In the genomic region with DNA sequence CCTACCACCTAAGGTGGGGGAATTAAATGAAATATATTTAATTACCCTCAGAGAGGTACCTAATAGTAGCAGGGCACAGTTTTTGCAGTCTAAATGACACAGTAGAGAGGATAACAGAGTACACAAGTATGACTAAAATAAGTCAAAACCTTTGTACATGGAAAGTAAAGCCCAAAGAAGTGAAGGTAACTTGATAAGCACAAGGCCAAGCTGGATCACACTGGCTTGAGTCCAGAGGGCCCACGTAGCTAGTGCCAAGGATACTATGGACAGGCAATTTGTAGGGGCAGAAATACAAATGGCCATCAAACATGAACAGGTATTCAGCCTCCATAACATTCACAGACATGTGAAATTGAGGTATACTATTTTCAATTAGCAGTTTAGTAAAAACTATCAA, we compare ENCODE assay signal across 19 cellular contexts. TPM values are rescaled to one million over a fixed set of nuclear protein-coding genes. Genes with fewer than 3 reads are reported as not detected.
DNase-seq lines count a peak whose midpoint lies in the region; ATAC-seq, FAIRE-seq and TF ChIP-seq lines count a peak whose summit lies in the region.
"Had no signal": no experiment of that assay in that cellular context is flagged by ENCODE, and none has a peak within 500 bp of the region (broad histone marks: within the 10 kb centered on the region; RNA-seq: fewer than 3 reads in every experiment).

No MANE protein-coding gene starts in this region.

- TF ChIP-seq CTCF in liver (IDR thresholded peaks at IDR 0.05; ENCODE audit: low read depth, low read length, missing input control), result no peak
- no peak for TF ChIP-seq CTCF in HepG2 (CRISPR knock-in tag; IDR thresholded peaks at IDR 0.05)
- TF ChIP-seq CTCF in body of pancreas (IDR thresholded peaks at IDR 0.05), result no peak
- no peak for TF ChIP-seq CTCF in right lobe of liver (IDR thresholded peaks at IDR 0.05)
- no peak for TF ChIP-seq CTCF in H9 (conservative IDR thresholded peaks at IDR 0.05)
- TF ChIP-seq CTCF in upper lobe of left lung (IDR thresholded peaks at IDR 0.05), result no peak

- H2AFZ ChIP-seq in HepG2 (ENCODE audit: low read length) (no peak overlapping the region), H9 (ENCODE audit: low read length) (no peak overlapping the region)
- H2AFZ ChIP-seq: GM23248 had no signal

- POLR2A ChIA-PET in HepG2 (lab: Yijun Ruan, JAX), result interaction anchor here (1.6 kb wide), 1 partner anchor 22 kb away, joined by 3 read pairs; no protein-coding TSS in a partner anchor

- H3K4me3 Mint-ChIP-seq in H9, result no peak overlapping the region
- H3K4me3 Mint-ChIP-seq: CD4-positive, alpha-beta memory T cell had no signal

- H3T11ph ChIP-seq in H9 (ENCODE audit: low read length), result no peak overlapping the region

- H3K56ac ChIP-seq in H9 (ENCODE audit: insufficient read length, low read depth, low read length), result no peak overlapping the region

- H3K27ac Mint-ChIP-seq in H9, result no peak overlapping the region
- H3K27ac Mint-ChIP-seq: CD4-positive, alpha-beta memory T cell had no signal

- H3K9me3 ChIP-seq in liver (ENCODE audit: control insufficient read depth in 4 of 4, low read length in 3 of 4) (no peaks in the 10 kb centered on the region), HepG2 (ENCODE audit: low read length) (no peaks in the 10 kb centered on the region), body of pancreas (no peaks in the 10 kb centered on the region), right lobe of liver (no peaks in the 10 kb centered on the region), H9 (ENCODE audit: control insufficient read depth, low read depth, low read length) (no peaks in the 10 kb centered on the region), upper lobe of left lung (no peaks in the 10 kb centered on the region)

- H3K9ac ChIP-seq in liver (ENCODE audit: low read depth in 1 of 2, low read length in 2 of 2) (no peak overlapping the region), HepG2 (ENCODE audit: insufficient read depth, low read depth, low read length) (no peak overlapping the region), H9 (ENCODE audit: extremely low read depth, insufficient read length, low read length) (no peak overlapping the region)
- H3K9ac ChIP-seq: GM23248 had no signal

- no peak overlapping the region for H2BK5ac ChIP-seq in H9 (ENCODE audit: insufficient read length, low read length)

- no peak overlapping the region for H3K23ac ChIP-seq in H9 (ENCODE audit: insufficient read length, low read depth, low read length)

- TF ChIP-seq RAD21 in liver (IDR thresholded peaks at IDR 0.05) (no peak), HepG2 (CRISPR knock-in tag; IDR thresholded peaks at IDR 0.05) (no peak)

- H3K4me2 ChIP-seq in HepG2 (ENCODE audit: low read depth, low read length) (no peak overlapping the region), H9 (ENCODE audit: insufficient read depth, insufficient read length, low read length) (no peak overlapping the region)

- no peak overlapping the region for H2BK12ac ChIP-seq in H9 (ENCODE audit: insufficient read length, low read depth, low read length)

- no peak overlapping the region for H4K91ac ChIP-seq in H9 (ENCODE audit: insufficient read length, low read depth, low read length)

- 18% methylated on average over 1 of the region's 1 CpG for WGBS in liver
- 84% methylated on average over 1 of the region's 1 CpG for WGBS in HepG2 (ENCODE audit: low lambda C conversion rate)
- 11 to 15% methylated on average over 1 of the region's 1 CpG for WGBS in body of pancreas, 2 donors
- WGBS in right lobe of liver (ENCODE audit: insufficient coverage, low coverage, low lambda C conversion rate, missing lambda C conversion rate), result no CpG with 5 or more reads among the region's 1 CpG
- no CpG with 5 or more reads among the region's 1 CpG for WGBS in H9 (ENCODE audit: extremely low coverage, insufficient read length, low lambda C conversion rate)
- 95 to 100% methylated on average over 1 of the region's 1 CpG for WGBS in upper lobe of left lung, 2 donors

- H2BK15ac ChIP-seq in H9 (ENCODE audit: low read depth, low read length), result no peak overlapping the region

- H2BK120ac ChIP-seq in H9 (ENCODE audit: low read depth, low read length, poor library complexity, severe bottlenecking), result no peak overlapping the region

- no peak overlapping the region for H3K27ac ChIP-seq in liver (ENCODE audit: low read depth in 1 of 2, low read length in 2 of 2)
- no peak overlapping the region for H3K27ac ChIP-seq in HepG2 (ENCODE audit: extremely low read length, insufficient read depth, low read length)
- peak overlapping the region in 3 of 4 donors; percentile 5 to 59 (median 36) for H3K27ac ChIP-seq in body of pancreas
- H3K27ac ChIP-seq in right lobe of liver, result peak overlapping the region in 2 of 3 donors; percentile 19 to 63
- H3K27ac ChIP-seq in H9 (ENCODE audit: insufficient read length, low read depth, low read length), result no peak overlapping the region
- H3K27ac ChIP-seq in upper lobe of left lung, result no peak overlapping the region
- H3K27ac ChIP-seq: GM23248 had no signal

- H4K5ac ChIP-seq in H9 (ENCODE audit: insufficient read length, low read depth, low read length), result no peak overlapping the region

- peaks cover 0 to 4% (median 0%) of the 10 kb centered on the region in 3 experiments; a peak in 3 of 7 replicates for H3K36me3 Mint-ChIP-seq in H9 (ENCODE audit: insufficient read depth in 1 of 3, low read depth in 3 of 3)
- H3K36me3 Mint-ChIP-seq: CD4-positive, alpha-beta memory T cell had no signal

- no peaks in the 10 kb centered on the region for H3K79me1 ChIP-seq in H9 (ENCODE audit: insufficient read depth, low read depth, low read length, poor library complexity, severe bottlenecking)

- H3K27me3 ChIP-seq in liver (ENCODE audit: control insufficient read depth in 4 of 4, insufficient read depth in 4 of 4, low read length in 3 of 4) (no peaks in the 10 kb centered on the region), HepG2 (ENCODE audit: control insufficient read depth in 1 of 2, insufficient read depth in 2 of 2, low read length in 2 of 2) (no peaks in the 10 kb centered on the region; a peak in 1 of 5 replicates), body of pancreas (no peaks in the 10 kb centered on the region), right lobe of liver (no peaks in the 10 kb centered on the region), H9 (ENCODE audit: insufficient read depth, low read length) (no peaks in the 10 kb centered on the region), upper lobe of left lung (no peaks in the 10 kb centered on the region)

- H3K4me3 ChIP-seq in liver (ENCODE audit: low read depth in 1 of 3, low read length in 3 of 3) (no peak overlapping the region), HepG2 (replicated peaks in 1 of 3; ENCODE audit: insufficient read depth in 1 of 3, low read depth in 2 of 3, low read length in 3 of 3) (no peak overlapping the region), body of pancreas (no peak overlapping the region), right lobe of liver (no peak overlapping the region), upper lobe of left lung (no peak overlapping the region)
- H3K4me3 ChIP-seq: GM23248 had no signal

- CTCF ChIA-PET in HepG2 (lab: Yijun Ruan, JAX; ENCODE audit: low intra/inter-chr PET ratio, low total read pairs), result no interaction called here

- H3K14ac ChIP-seq in H9 (ENCODE audit: insufficient read depth, low read length), result no peak overlapping the region

- H3K4me1 Mint-ChIP-seq in H9, result peaks cover 21% of the 10 kb centered on the region in 2 experiments

- H3K9me3 Mint-ChIP-seq in H9, result no peaks in the 10 kb centered on the region
- H3K9me3 Mint-ChIP-seq: CD4-positive, alpha-beta memory T cell had no signal

- no TSS peak for BruUV-seq in HepG2 (replicated peaks; lab: Mats Ljungman, UMichigan)

- H4K20me1 ChIP-seq in HepG2 (ENCODE audit: insufficient read depth, low read length) (peaks cover 4% of the 10 kb centered on the region; the same call in 1 of the 2 replicates), H9 (ENCODE audit: control insufficient read depth, insufficient read depth, insufficient read length) (no peaks in the 10 kb centered on the region)

- FAIRE-seq in HepG2 (lab: Jason Lieb, UNC), result no peak
- FAIRE-seq: G401.6, GM12892, H1 had no signal

- intact Hi-C loops in HepG2 (cut with micrococcal nuclease; ENCODE audit: unreplicated experiment) (no loop called here), body of pancreas (cut with DNase I) (no loop called here), right lobe of liver (cut with DNase I) (no loop called here), posterior vena cava (cut with DNase I) (no loop called here)

- TF ChIP-seq POLR2A in HepG2 (IDR thresholded peaks at IDR 0.05; ENCODE audit: insufficient read depth in 1 of 2, low read depth in 2 of 2, low read length in 2 of 2) (no peak), body of pancreas (IDR thresholded peaks at IDR 0.05) (no peak), right lobe of liver (IDR thresholded peaks at IDR 0.05) (no peak), upper lobe of left lung (IDR thresholded peaks at IDR 0.05) (no peak)

- TF ChIP-seq EP300 in HepG2 (IDR thresholded peaks at IDR 0.05; ENCODE audit: low read depth in 2 of 2, low read length in 2 of 2) (no peak), HepG2 (CRISPR knock-in tag; IDR thresholded peaks at IDR 0.05; ENCODE audit: borderline replicate concordance) (no peak), upper lobe of left lung (IDR thresholded peaks at IDR 0.05) (no peak)

- H2AK5ac ChIP-seq in H9 (ENCODE audit: insufficient read length, low read length), result no peak overlapping the region

- H3K4ac ChIP-seq in H9 (ENCODE audit: low read depth, low read length), result no peak overlapping the region

- DNase-seq in HepG2 (ENCODE audit: low spot score), result no peak
- peak in 3 of 4 donors; percentile 38 to 66 (median 55) for DNase-seq in body of pancreas
- DNase-seq in right lobe of liver, result peak in 1 of 3 donors; percentile 69
- DNase-seq in posterior vena cava (ENCODE audit: low spot score), result peak; percentile 7
- DNase-seq in H9, result no peak
- DNase-seq in upper lobe of left lung, result no peak
- no peak for DNase-seq in effector CD8-positive, alpha-beta T cell (lab: John Stamatoyannopoulos, UW)
- DNase-seq: C1 segment of cervical spinal cord; Calu3; CD4-positive, alpha-beta memory T cell; COR-L47; DND-41; GM23248; H7 had no signal

- in situ Hi-C loops in HepG2 (cut with HindIII; ENCODE audit: extremely low pct_ligation_motif_present, low pct_unique_long_range_greater_than_20kb), result no loop called here

- H4K8ac ChIP-seq in H9 (replicated peaks; ENCODE audit: insufficient read length, low read depth, low read length), result no peak overlapping the region

- peaks cover 0 to 2% (median 0%) of the 10 kb centered on the region in 4 donors for H3K36me3 ChIP-seq in liver (ENCODE audit: control insufficient read depth in 4 of 4, insufficient read depth in 3 of 4, low read depth in 1 of 4, low read length in 3 of 4)
- H3K36me3 ChIP-seq in HepG2 (replicated peaks in 1 of 2; ENCODE audit: control insufficient read depth in 1 of 2, insufficient read depth in 2 of 2, low read length in 2 of 2), result no peaks in the 10 kb centered on the region
- no peaks in the 10 kb centered on the region for H3K36me3 ChIP-seq in body of pancreas (replicated peaks in 1 of 2; ENCODE audit: insufficient read depth in 1 of 2, low read depth in 2 of 2)
- H3K36me3 ChIP-seq in right lobe of liver, result no peaks in the 10 kb centered on the region
- H3K36me3 ChIP-seq in upper lobe of left lung, result no peaks in the 10 kb centered on the region

- H3K79me2 ChIP-seq in HepG2 (ENCODE audit: insufficient read depth, low read length), result peaks cover 70% of the 10 kb centered on the region
- H3K79me2 ChIP-seq in H9 (ENCODE audit: insufficient read depth, low read length), result peaks cover 2% of the 10 kb centered on the region; the same call in 1 of the 2 replicates

- no peaks in the 10 kb centered on the region for H3K23me2 ChIP-seq in H9 (ENCODE audit: insufficient read length, low read depth, low read length, poor library complexity, severe bottlenecking)

- no peak for ATAC-seq in HepG2
- no peak for ATAC-seq in body of pancreas
- ATAC-seq in right lobe of liver, result peak in 3 of 4 donors; percentile 13 to 20 (median 14)
- no peak for ATAC-seq in upper lobe of left lung (ENCODE audit: low FRiP score in 2 of 2)
- ATAC-seq: HCT116 had no signal

- no peak overlapping the region for H3K18ac ChIP-seq in H9 (ENCODE audit: insufficient read length, low read depth, low read length)

- H2BK20ac ChIP-seq in H9 (ENCODE audit: low read depth, low read length, poor library complexity, severe bottlenecking), result no peak overlapping the region

- peaks cover 6 to 42% (median 34%) of the 10 kb centered on the region in 4 donors for H3K4me1 ChIP-seq in liver (ENCODE audit: control insufficient read depth in 4 of 4, insufficient read depth in 4 of 4, low read length in 3 of 4)
- H3K4me1 ChIP-seq in HepG2 (ENCODE audit: insufficient read depth, low read length), result peaks cover 71% of the 10 kb centered on the region
- peaks cover 44% of the 10 kb centered on the region for H3K4me1 ChIP-seq in body of pancreas
- H3K4me1 ChIP-seq in right lobe of liver, result peaks cover 0 to 49% (median 15%) of the 10 kb centered on the region in 4 donors
- H3K4me1 ChIP-seq in H9 (ENCODE audit: insufficient read depth, low read length), result peaks cover 7% of the 10 kb centered on the region
- H3K4me1 ChIP-seq in upper lobe of left lung, result peaks cover 14 to 35% (median 27%) of the 10 kb centered on the region in 4 donors

- H3K27me3 Mint-ChIP-seq in H9 (ENCODE audit: low read depth), result no peaks in the 10 kb centered on the region
- H3K27me3 Mint-ChIP-seq: CD4-positive, alpha-beta memory T cell had no signal

RNA-seq across cellular contexts. Expression of gene MYO18A, which starts 7.6 kb away (rescaled TPM):
- 10 to 100 TPM; 38.2 to 81.6 TPM for total RNA-seq in liver
- polyA plus RNA-seq in liver, result 10 to 100 TPM; 26.3 to 36.4 TPM
- 21.2 and 24.8 TPM in 2 replicates for total RNA-seq in HepG2 (2016; rRNA removed; fragmentation: Illumina TruSeq; extraction: Trizol)
- total RNA-seq in HepG2 (2016; cell fraction: cytosol; rRNA removed; fragmentation: Illumina TruSeq; extraction: Trizol; ENCODE audit: low read depth), result 4.9 and 7.5 TPM in 2 replicates
- 16.3 and 25.6 TPM in 2 replicates for total RNA-seq in HepG2 (2016; cell fraction: insoluble cytoplasmic fraction; rRNA removed; fragmentation: Illumina TruSeq; extraction: Trizol)
- total RNA-seq in HepG2 (2016; cell fraction: membrane; rRNA removed; fragmentation: Illumina TruSeq; extraction: Trizol), result 5.8 and 6.0 TPM in 2 replicates
- 24.8 and 30.3 TPM in 2 replicates for total RNA-seq in HepG2 (2016; cell fraction: nucleus; rRNA removed; fragmentation: Illumina TruSeq; extraction: Trizol)
- polyA plus RNA-seq in HepG2 (2011; rRNA removed), result 16.8 and 23.2 TPM in 2 replicates
- polyA plus RNA-seq in HepG2 (2011; cell fraction: cytosol; rRNA removed), result 8.3 and 9.6 TPM in 2 replicates
- 155 and 159 TPM in 2 replicates for polyA plus RNA-seq in HepG2 (2011; cell fraction: nucleus; rRNA removed)
- polyA plus RNA-seq in HepG2 (2012), result 42.0 and 44.5 TPM in 2 replicates
- 0.96 and 1.4 TPM in 2 replicates for polyA plus RNA-seq in HepG2 (2016; cell fraction: cytosol; fragmentation: Illumina TruSeq; extraction: Trizol; ENCODE audit: low read depth)
- 16.0 and 20.4 TPM in 2 replicates for polyA plus RNA-seq in HepG2 (2016; cell fraction: insoluble cytoplasmic fraction; fragmentation: Illumina TruSeq; extraction: Trizol; ENCODE audit: low read depth)
- polyA plus RNA-seq in HepG2 (2016; cell fraction: membrane; fragmentation: Illumina TruSeq; extraction: Trizol; ENCODE audit: low read depth), result 2.4 and 3.0 TPM in 2 replicates
- polyA plus RNA-seq in HepG2 (2016; cell fraction: nucleus; fragmentation: Illumina TruSeq; extraction: Trizol; ENCODE audit: insufficient read depth, low read depth), result 72.8 and 77.7 TPM in 2 replicates
- polyA minus RNA-seq in HepG2 (2011; rRNA and poly(A)+ RNA removed; ENCODE audit: low replicate concordance), result 39.4 and 67.1 TPM in 2 replicates
- 13.7 and 17.4 TPM in 2 replicates for polyA minus RNA-seq in HepG2 (2011; cell fraction: cytosol; rRNA and poly(A)+ RNA removed)
- polyA minus RNA-seq in HepG2 (2011; cell fraction: nucleus; rRNA and poly(A)+ RNA removed), result 65.8 and 83.4 TPM in 2 replicates
- 10 to 100 TPM; 45.4 to 73.2 TPM for total RNA-seq in body of pancreas
- total RNA-seq in right lobe of liver, result 10 to 100 TPM; 50.1 to 98.2 (median 81.8) TPM
- 10 to 100 TPM; 76.3 to 87.9 TPM for total RNA-seq in posterior vena cava
- 20.8 and 21.6 TPM in 2 replicates for total RNA-seq in H9 (2021)
- total RNA-seq in upper lobe of left lung, result 100 to 1,000 TPM in 1 of 6 donors, 10 to 100 TPM in 5; 37.4 to 214 (median 67.4) TPM

Comparison
In these comparisons a context has a peak if more than half of its experiments do, and no peak if none do; other contexts are left out.
1. H3K27ac ChIP-seq: peak in body of pancreas (3 of 4) and right lobe of liver (2 of 3); none in liver (0 of 2), HepG2 (single experiment), H9 (single experiment) and upper lobe of left lung (0 of 4).
2. ATAC-seq: peak in right lobe of liver (3 of 4); none in HepG2 (single experiment), body of pancreas (single experiment) and upper lobe of left lung (0 of 2).
3. DNase-seq: peak in body of pancreas (3 of 4) and posterior vena cava (single experiment); none in HepG2 (single experiment), H9 (single experiment), upper lobe of left lung (0 of 2) and effector CD8-positive, alpha-beta T cell (single experiment).